13 cellular contexts compared by ENCODE assay signal in the genomic region with DNA sequence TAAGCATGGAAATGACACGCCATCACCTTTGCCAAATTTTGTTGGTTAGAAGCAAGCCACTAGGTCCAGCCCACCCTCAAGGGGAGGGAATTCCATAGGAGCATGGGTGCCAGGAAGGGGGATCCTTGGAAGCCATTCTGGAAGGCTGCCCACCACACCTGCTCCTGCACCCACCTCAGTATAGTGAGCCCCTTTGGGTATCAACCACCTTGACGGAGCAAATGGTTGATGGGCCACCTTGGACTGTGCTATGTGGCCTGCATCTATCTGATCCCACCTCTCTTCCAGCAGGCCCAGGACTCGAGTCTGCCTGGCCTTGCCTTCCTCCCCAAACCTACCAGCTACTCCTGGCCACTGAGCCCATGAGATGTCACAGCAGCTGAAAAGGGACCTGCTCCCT. TPM values are rescaled to one million over a fixed set of nuclear protein-coding genes. Genes with fewer than 3 reads are reported as not detected.
"Had no signal": no experiment of that assay in that cellular context is flagged by ENCODE, and none has a peak within 500 bp of the region (broad histone marks: within the 10 kb centered on the region; RNA-seq: fewer than 3 reads in every experiment).

No MANE protein-coding gene starts in this region.

RNA-seq across cellular contexts. Expression of a gene that starts 7.9 kb away (rescaled TPM):
- total RNA-seq: activated B cell treated with CpG ODN at 0.5 μM for 24 hours; activated CD4-positive, alpha-beta memory T cell treated with anti-CD3 and anti-CD28 coated beads for 36 hours; activated CD4-positive, alpha-beta T cell treated with anti-CD3 and anti-CD28 coated beads, Interleukin-2, amount 10 ng/mL, durations not matched to agents 24 days and 14 days; activated CD8-positive, alpha-beta memory T cell treated with anti-CD3 and anti-CD28 coated beads for 36 hours; activated CD8-positive, alpha-beta T cell treated with anti-CD3 and anti-CD28 coated beads for 36 hours; activated naive CD8-positive, alpha-beta T cell treated with anti-CD3 and anti-CD28 coated beads, Interleukin-2, amount 10 ng/mL, durations not matched to agents 7 days and 5 days; activated T-helper 2 cell treated with anti-CD3 and anti-CD28 coated beads, Interferon-gamma antibody, Interleukin-2, Interleukin-4, amounts not matched to agents 10 μg/mL and 5 μg/mL and 100 μg/mL, durations not matched to agents 14 hours and 24 hours and 36 hours; ascending aorta; T-cell; T-helper 1 cell treated with Interleukin-12 subunit alpha and Interleukin-12 subunit beta and Interleukin-4 antibody, amounts not matched to agents 30 ng/mL and 1 ng/mL, for 36 hours; T-helper 17 cell; T-helper 2 cell treated with Interferon-gamma antibody and Interleukin-4, amounts not matched to agents 100 ng/mL and 5 ng/mL, for 36 hours had no signal
- polyA plus RNA-seq: adipose tissue had no signal

RNA-seq across cellular contexts. Expression of a gene that starts 13.7 kb away (rescaled TPM):
- total RNA-seq: activated CD4-positive, alpha-beta memory T cell treated with anti-CD3 and anti-CD28 coated beads for 36 hours; activated CD4-positive, alpha-beta T cell treated with anti-CD3 and anti-CD28 coated beads, Interleukin-2, amount 10 ng/mL, durations not matched to agents 24 days and 14 days; activated CD8-positive, alpha-beta memory T cell treated with anti-CD3 and anti-CD28 coated beads for 36 hours; activated CD8-positive, alpha-beta T cell treated with anti-CD3 and anti-CD28 coated beads for 36 hours; activated T-helper 2 cell treated with anti-CD3 and anti-CD28 coated beads, Interferon-gamma antibody, Interleukin-2, Interleukin-4, amounts not matched to agents 10 μg/mL and 5 μg/mL and 100 μg/mL, durations not matched to agents 14 hours and 24 hours and 36 hours; ascending aorta; T-helper 1 cell treated with Interleukin-12 subunit alpha and Interleukin-12 subunit beta and Interleukin-4 antibody, amounts not matched to agents 30 ng/mL and 1 ng/mL, for 36 hours; T-helper 2 cell treated with Interferon-gamma antibody and Interleukin-4, amounts not matched to agents 100 ng/mL and 5 ng/mL, for 36 hours had no signal

RNA-seq across cellular contexts. Expression of a gene that starts 17.6 kb away (rescaled TPM):
- total RNA-seq: activated B cell treated with CpG ODN at 0.5 μM for 24 hours; activated CD4-positive, alpha-beta memory T cell treated with anti-CD3 and anti-CD28 coated beads for 36 hours; activated CD4-positive, alpha-beta T cell treated with anti-CD3 and anti-CD28 coated beads, Interleukin-2, amount 10 ng/mL, durations not matched to agents 24 days and 14 days; activated CD8-positive, alpha-beta memory T cell treated with anti-CD3 and anti-CD28 coated beads for 36 hours; activated CD8-positive, alpha-beta T cell treated with anti-CD3 and anti-CD28 coated beads for 36 hours; activated naive CD8-positive, alpha-beta T cell treated with anti-CD3 and anti-CD28 coated beads, Interleukin-2, amount 10 ng/mL, durations not matched to agents 7 days and 5 days; activated T-helper 2 cell treated with anti-CD3 and anti-CD28 coated beads, Interferon-gamma antibody, Interleukin-2, Interleukin-4, amounts not matched to agents 10 μg/mL and 5 μg/mL and 100 μg/mL, durations not matched to agents 14 hours and 24 hours and 36 hours; ascending aorta; T-cell; T-helper 1 cell treated with Interleukin-12 subunit alpha and Interleukin-12 subunit beta and Interleukin-4 antibody, amounts not matched to agents 30 ng/mL and 1 ng/mL, for 36 hours; T-helper 17 cell; T-helper 2 cell treated with Interferon-gamma antibody and Interleukin-4, amounts not matched to agents 100 ng/mL and 5 ng/mL, for 36 hours had no signal
- polyA plus RNA-seq: adipose tissue had no signal
